In genomic region chr18:29823671-29824070, GRCh38 we compare ENCODE assay signal across 22 cellular contexts.
"Had no signal": no experiment of that assay in that cellular context is flagged by ENCODE, and none has a peak within 500 bp of the region (broad histone marks: within the 10 kb centered on the region; RNA-seq: fewer than 3 reads in every experiment).

No MANE protein-coding gene starts in this region.

- H3K9me3 ChIP-seq: neutrophil, testis, tibial nerve, upper lobe of right lung, vagina had no signal

- H3K4me3 ChIP-seq: dorsolateral prefrontal cortex, hepatocyte, spleen, testis, tibial nerve, upper lobe of right lung, vagina had no signal

- H3K27ac ChIP-seq: dorsolateral prefrontal cortex, hepatocyte, neutrophil, spleen, testis, tibial nerve, upper lobe of right lung, vagina had no signal

- DNase-seq: cortex of kidney; dorsolateral prefrontal cortex; effector CD8-positive, alpha-beta T cell; foreskin melanocyte; head of caudate nucleus; kidney glomerular epithelial cell; naive thymus-derived CD4-positive, alpha-beta T cell; nephron progenitor cell; posterior cingulate gyrus; spleen; stimulated activated CD4-positive, alpha-beta T cell treated with anti-CD3 and anti-CD28 coated beads, Interleukin-15, amount 100 ng/mL, for 24 hours; stimulated activated CD4-positive, alpha-beta T cell treated with anti-CD3 and anti-CD28 coated beads, Interleukin-1b, Interleukin-23, amount 100 ng/mL, for 48 hours; stimulated activated CD4-positive, alpha-beta T cell treated with anti-CD3 and anti-CD28 coated beads, Interleukin-4, amount 100 ng/mL, for 4 hours; stimulated activated naive B cell treated with anti-CD40 and anti-IgM and Interleukin-4, amounts not matched to agents 10 μg/mL and 1 μg/mL and 100 μg/mL, for 72 hours; stimulated activated naive CD8-positive, alpha-beta T cell treated with anti-CD3 and anti-CD28 coated beads, Interleukin-15, amount 100 ng/mL, for 72 hours; testis; upper lobe of right lung had no signal

- ATAC-seq: naive thymus-derived CD4-positive, alpha-beta T cell; sciatic nerve; stimulated activated naive CD8-positive, alpha-beta T cell treated with anti-CD3 and anti-CD28 coated beads, Interleukin-15, amount 100 ng/mL, for 72 hours; upper lobe of right lung had no signal

- H3K27me3 ChIP-seq: dorsolateral prefrontal cortex, hepatocyte, neutrophil, spleen, testis, tibial nerve, upper lobe of right lung, vagina had no signal

- H3K36me3 ChIP-seq: neutrophil, spleen, tibial nerve, upper lobe of right lung, vagina had no signal

- H3K4me1 ChIP-seq: spleen, testis, tibial nerve, upper lobe of right lung, vagina had no signal
